Comparison of ENCODE assay signal across 23 cellular contexts in genomic region chr7:114986181-114986800, GRCh38.
A peak's percentile ranks its signal among the peaks of the same experiment; 100 is the strongest.
DNase-seq lines count a peak whose midpoint lies in the region; ATAC-seq, FAIRE-seq and TF ChIP-seq lines count a peak whose summit lies in the region.
"Had no signal": no experiment of that assay in that cellular context is flagged by ENCODE, and none has a peak within 500 bp of the region (broad histone marks: within the 10 kb centered on the region; RNA-seq: fewer than 3 reads in every experiment).

No MANE protein-coding gene starts in this region.

- DNase-seq in CD4-positive, CD25-positive, alpha-beta regulatory T cell: no peak
- no peak for DNase-seq in GM12892 (ENCODE audit: insufficient read length)
- DNase-seq in adipocyte (ENCODE audit: low read depth): no peak
- no peak for DNase-seq in memory B cell (ENCODE audit: low spot score in 2 of 2)
- no peak for DNase-seq in RKO (ENCODE audit: low spot score)
- no peak for DNase-seq in NCI-H1105 treated with DMSO at 0.1 percent for 48 hours (lab: John Stamatoyannopoulos, UW)
- no peak for DNase-seq in adrenal gland
- DNase-seq in OCI-M2 (lab: John Stamatoyannopoulos, UW; ENCODE audit: unreplicated experiment): no peak
- DNase-seq: activated CD4-positive, alpha-beta T cell treated with anti-CD3 and anti-CD28 coated beads, Interleukin-2, amount 50 U/mL, for 4 hours; DND-41; islet precursor cell; Kasumi-1; naive thymus-derived CD8-positive, alpha-beta T cell; NCI-H187 treated with DMSO at 0.1 percent for 48 hours; stimulated activated CD4-positive, alpha-beta T cell treated with anti-CD3 and anti-CD28 coated beads, Interleukin-1b, Interleukin-23, amount 100 ng/mL, for 48 hours; stimulated activated naive CD8-positive, alpha-beta T cell treated with anti-CD3 and anti-CD28 coated beads, Interleukin-15, Interleukin-2, amounts not matched to agents 100 U/mL and 50 U/mL, for 24 hours; tibial artery had no signal

- 74 to 100% (median 89%) methylated on average over 2 of the region's 2 CpGs for WGBS in adrenal gland, 4 donors

- peaks cover 4% of the 10 kb centered on the region for H3K4me1 ChIP-seq in CD4-positive, CD25-positive, alpha-beta regulatory T cell (ENCODE audit: control insufficient read depth, insufficient read depth, low read length, poor library complexity, severe bottlenecking)
- peaks cover 36% of the 10 kb centered on the region for H3K4me1 ChIP-seq in adipocyte (ENCODE audit: control insufficient read depth, insufficient read depth, low read length)
- peaks cover 27 to 47% of the 10 kb centered on the region in 2 donors for H3K4me1 ChIP-seq in adrenal gland (replicated peaks in 1 of 2)
- H3K4me1 ChIP-seq: HAP-1 had no signal

- H3K4me3 ChIP-seq in CD4-positive, CD25-positive, alpha-beta regulatory T cell (ENCODE audit: low read depth, low read length): no peak overlapping the region
- H3K4me3 ChIP-seq in adipocyte (ENCODE audit: low read length): peak overlapping the region; percentile 45
- H3K4me3 ChIP-seq in adrenal gland: no peak overlapping the region
- H3K4me3 ChIP-seq: HAP-1, hepatocyte, tibial artery had no signal

- H3K9me3 ChIP-seq in CD4-positive, CD25-positive, alpha-beta regulatory T cell (ENCODE audit: control insufficient read depth in 2 of 2, low read length in 2 of 2): no peaks in the 10 kb centered on the region
- H3K9me3 ChIP-seq in adipocyte (ENCODE audit: control insufficient read depth, low read length) (no peaks in the 10 kb centered on the region), adrenal gland (replicated peaks in 1 of 3) (no peaks in the 10 kb centered on the region)
- H3K9me3 ChIP-seq: HAP-1, tibial artery had no signal

- peak overlapping the region; percentile 8 to 90 (median 60) for H3K27ac Mint-ChIP-seq in CD4-positive, CD25-positive, alpha-beta regulatory T cell
- H3K27ac Mint-ChIP-seq in memory B cell: peak overlapping the region; percentile 60
- H3K27ac Mint-ChIP-seq: progenitor cell of endocrine pancreas had no signal

- TF ChIP-seq POLR2A in GM12892 (IDR thresholded peaks at IDR 0.05; ENCODE audit: low read depth, low read length) (no peak), adrenal gland (IDR thresholded peaks at IDR 0.05) (no peak)

- peaks cover 0 to 5% (median 0%) of the 10 kb centered on the region in 7 donors for H3K9me3 Mint-ChIP-seq in CD4-positive, CD25-positive, alpha-beta regulatory T cell
- peaks cover 2% of the 10 kb centered on the region for H3K9me3 Mint-ChIP-seq in memory B cell

- H3K9ac ChIP-seq in adipocyte (ENCODE audit: low read length): no peak overlapping the region

- H3K27me3 Mint-ChIP-seq in CD4-positive, CD25-positive, alpha-beta regulatory T cell: no peaks in the 10 kb centered on the region
- H3K27me3 Mint-ChIP-seq in memory B cell: no peaks in the 10 kb centered on the region
- H3K27me3 Mint-ChIP-seq: naive thymus-derived CD8-positive, alpha-beta T cell; progenitor cell of endocrine pancreas had no signal

- intact Hi-C loops in adrenal gland (cut with DNase I): no loop called here

- FAIRE-seq in GM12892 (lab: Jason Lieb, UNC): peak; percentile 5
- FAIRE-seq: colon had no signal

- no peak overlapping the region for H3K4me3 Mint-ChIP-seq in CD4-positive, CD25-positive, alpha-beta regulatory T cell
- no peak overlapping the region for H3K4me3 Mint-ChIP-seq in memory B cell
- H3K4me3 Mint-ChIP-seq: naive thymus-derived CD8-positive, alpha-beta T cell had no signal

- peaks cover 37% of the 10 kb centered on the region for H3K36me3 Mint-ChIP-seq in CD4-positive, CD25-positive, alpha-beta regulatory T cell
- peaks cover 26% of the 10 kb centered on the region for H3K36me3 Mint-ChIP-seq in memory B cell

- H3K27ac ChIP-seq in CD4-positive, CD25-positive, alpha-beta regulatory T cell (ENCODE audit: insufficient read depth, low read length, poor library complexity, severe bottlenecking): no peak overlapping the region
- H3K27ac ChIP-seq in adrenal gland: no peak overlapping the region
- H3K27ac ChIP-seq: hepatocyte, tibial artery, VCaP had no signal

- TF ChIP-seq CTCF in adrenal gland (IDR thresholded peaks at IDR 0.05): no peak

- H3K36me3 ChIP-seq in CD4-positive, CD25-positive, alpha-beta regulatory T cell (ENCODE audit: control insufficient read depth, insufficient read depth, low read length): peaks cover 45% of the 10 kb centered on the region
- H3K36me3 ChIP-seq in adipocyte (ENCODE audit: control insufficient read depth, insufficient read depth, low read length, severe bottlenecking) (peaks cover 51% of the 10 kb centered on the region), adrenal gland (replicated peaks in 1 of 2) (no peaks in the 10 kb centered on the region)
- H3K36me3 ChIP-seq: HAP-1, tibial artery had no signal

- H3K4me1 Mint-ChIP-seq in CD4-positive, CD25-positive, alpha-beta regulatory T cell: peaks cover 21 to 42% (median 28%) of the 10 kb centered on the region in 4 donors
- H3K4me1 Mint-ChIP-seq in memory B cell: peaks cover 13% of the 10 kb centered on the region

- ATAC-seq in CD4-positive, CD25-positive, alpha-beta regulatory T cell (ENCODE audit: low read depth in 2 of 2): no peak
- no peak for ATAC-seq in memory B cell (ENCODE audit: low read depth)
- ATAC-seq: naive thymus-derived CD8-positive, alpha-beta T cell; Panc1; stimulated activated naive CD8-positive, alpha-beta T cell treated with anti-CD3 and anti-CD28 coated beads, Interleukin-15, Interleukin-2, amounts not matched to agents 100 U/mL and 50 U/mL, for 24 hours had no signal

- no peaks in the 10 kb centered on the region for H3K27me3 ChIP-seq in CD4-positive, CD25-positive, alpha-beta regulatory T cell (ENCODE audit: control insufficient read depth, insufficient read depth, low read length)
- H3K27me3 ChIP-seq in adipocyte (replicated peaks; ENCODE audit: control insufficient read depth, insufficient read depth, low read length) (no peaks in the 10 kb centered on the region), adrenal gland (no peaks in the 10 kb centered on the region)
- H3K27me3 ChIP-seq: hepatocyte, tibial artery had no signal
